Comparison of ENCODE assay signal across 11 cellular contexts in the genomic region with DNA sequence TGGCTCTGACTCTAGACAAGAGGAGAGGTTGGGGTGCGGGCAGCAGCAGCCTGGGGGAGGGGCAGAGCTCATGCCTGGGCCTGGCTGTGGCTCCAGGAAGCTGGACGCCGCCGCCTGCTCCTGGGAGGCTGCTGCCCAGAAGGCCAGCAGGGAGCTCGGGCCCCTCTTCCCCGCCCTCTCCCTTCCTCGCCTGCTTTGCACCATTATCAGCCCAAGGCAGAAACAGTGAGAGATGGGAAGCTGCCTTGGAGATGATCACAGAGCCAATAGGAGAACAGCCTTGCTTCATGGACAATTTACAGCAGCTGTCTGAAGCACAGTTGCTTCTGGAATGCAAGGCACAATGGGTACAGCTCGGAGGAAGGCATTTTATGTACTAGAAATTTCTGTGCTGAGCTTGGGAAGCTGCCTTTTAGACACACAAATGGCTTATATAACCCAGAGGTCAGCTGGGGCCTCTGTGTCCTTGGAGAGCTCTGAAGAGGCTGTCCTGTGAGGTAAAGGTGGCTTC. TPM values are rescaled to one million over a fixed set of nuclear protein-coding genes. Genes with fewer than 3 reads are reported as not detected.
DNase-seq lines count a peak whose midpoint lies in the region; ATAC-seq and FAIRE-seq lines count a peak whose summit lies in the region.
"Had no signal": no experiment of that assay in that cellular context is flagged by ENCODE, and none has a peak within 500 bp of the region (broad histone marks: within the 10 kb centered on the region; RNA-seq: fewer than 3 reads in every experiment).

No MANE protein-coding gene starts in this region.

- H3K27me3 ChIP-seq in muscle layer of duodenum (ENCODE audit: low read depth, low read length) = no peaks in the 10 kb centered on the region

- WGBS in urinary bladder = 12% methylated on average over 8 of the region's 8 CpGs

- H3K9me3 ChIP-seq in muscle layer of duodenum (ENCODE audit: control insufficient read depth in 1 of 2, low read length in 2 of 2) = no peaks in the 10 kb centered on the region

- ATAC-seq in GM21390 (IDR thresholded peaks at IDR 0.05; ENCODE audit: unreplicated experiment) = no peak

- H3K4me3 ChIP-seq in muscle layer of duodenum (ENCODE audit: low read depth in 1 of 2, low read length in 2 of 2) (peak overlapping the region in 1 of 2 donors; percentile 31), urinary bladder (ENCODE audit: low read depth, low read length) (no peak overlapping the region)

- DNase-seq in NCI-H146 (lab: John Stamatoyannopoulos, UW) = peak; percentile 10
- DNase-seq in NCI-H146 treated with DMSO at 0.1 percent for 48 hours (lab: John Stamatoyannopoulos, UW; ENCODE audit: unreplicated experiment) = no peak
- DNase-seq in fibroblast of gingiva (ENCODE audit: low read depth) = peak; percentile 10
- DNase-seq in urothelium cell line (ENCODE audit: low spot score) = no peak
- no peak for DNase-seq in NOMO-1 treated with DMSO at 0.1 percent for 48 hours (lab: John Stamatoyannopoulos, UW; ENCODE audit: unreplicated experiment)
- DNase-seq: 8988T; activated T-cell treated with anti-CD3 and anti-CD28 coated beads, Interleukin-2, amount 50 U/mL, for 1 hour; NCI-H1694 had no signal

- peak overlapping the region; percentile 78 for H3K27ac ChIP-seq in muscle layer of duodenum (ENCODE audit: low read length)
- H3K27ac ChIP-seq in urinary bladder (ENCODE audit: low read depth) = peak overlapping the region; percentile 46

- FAIRE-seq in urothelium cell line (lab: Jason Lieb, UNC) = no peak

- H3K36me3 ChIP-seq in muscle layer of duodenum (ENCODE audit: control insufficient read depth in 1 of 2, insufficient read depth in 2 of 2, low read length in 2 of 2) (no peaks in the 10 kb centered on the region), urinary bladder (ENCODE audit: insufficient read depth) (no peaks in the 10 kb centered on the region)

- H3K4me1 ChIP-seq in muscle layer of duodenum (ENCODE audit: control insufficient read depth in 1 of 2, insufficient read depth in 2 of 2, low read length in 2 of 2) (peaks cover 12 to 22% of the 10 kb centered on the region in 2 donors), urinary bladder (ENCODE audit: insufficient read depth) (no peaks in the 10 kb centered on the region)

RNA-seq across cellular contexts. Expression of gene AFF3, which starts 55.3 kb away (rescaled TPM):
- total RNA-seq in urinary bladder = 43.5 TPM
- polyA plus RNA-seq in urinary bladder = 15.1 TPM

Comparison
In these comparisons a context has a peak if more than half of its experiments do, and no peak if none do; other contexts are left out.
1. DNase-seq: peak in NCI-H146 (single experiment) and fibroblast of gingiva (single experiment); none in NCI-H146 treated with DMSO at 0.1 percent for 48 hours (single experiment), urothelium cell line (single experiment) and NOMO-1 treated with DMSO at 0.1 percent for 48 hours (single experiment).